In genomic region chr1:238647877-238648276, GRCh38 we compare ENCODE assay signal across 13 cellular contexts.
DNase-seq lines count a peak whose midpoint lies in the region; ATAC-seq and TF ChIP-seq lines count a peak whose summit lies in the region.
"Had no signal": no experiment of that assay in that cellular context is flagged by ENCODE, and none has a peak within 500 bp of the region (broad histone marks: within the 10 kb centered on the region; RNA-seq: fewer than 3 reads in every experiment).

No MANE protein-coding gene starts in this region.

- peaks cover 21% of the 10 kb centered on the region for H3F3A ChIP-seq in SK-N-SH (replicated peaks; ENCODE audit: insufficient read depth)

- DNase-seq in cardiac muscle cell (ENCODE audit: low read depth in 1 of 2, low spot score in 1 of 2): peak; percentile 77 to 98
- DNase-seq in left ventricle myocardium superior: no peak
- no peak for DNase-seq in SK-N-SH
- peak; percentile 40 for DNase-seq in hepatic stellate cell (ENCODE audit: low spot score)
- DNase-seq in D341Med (ENCODE audit: low spot score): no peak
- no peak for DNase-seq in mucosa of gallbladder (ENCODE audit: low spot score)
- DNase-seq in SK-N-DZ (ENCODE audit: low spot score): no peak
- DNase-seq: activated T-cell treated with anti-CD3 and anti-CD28 coated beads, Interleukin-2, amount 50 U/mL, for 1 hour; effector memory CD4-positive, alpha-beta T cell had no signal

- H3K4me2 ChIP-seq in SK-N-SH: no peak overlapping the region
- H3K4me2 ChIP-seq: BLaER1 had no signal

- peak overlapping the region; percentile 54; the same call in 1 of the 2 replicates for H2AFZ ChIP-seq in SK-N-SH (ENCODE audit: low read depth)

- H3K27ac ChIP-seq in cardiac muscle cell: peak overlapping the region; percentile 92
- peak overlapping the region; percentile 83 to 88 for H3K27ac ChIP-seq in SK-N-SH (ENCODE audit: low read depth in 2 of 2, low read length in 1 of 2)
- H3K27ac ChIP-seq: BLaER1, HL-60 had no signal

- TF ChIP-seq POLR2A in GM18505 (IDR thresholded peaks at IDR 0.05; ENCODE audit: borderline replicate concordance, extremely low read depth, insufficient read depth, insufficient read length): no peak

- no peaks in the 10 kb centered on the region for H3K36me3 ChIP-seq in cardiac muscle cell
- H3K36me3 ChIP-seq in SK-N-SH (replicated peaks in 1 of 2; ENCODE audit: control insufficient read depth in 1 of 2, insufficient read depth in 2 of 2, low read length in 1 of 2): no peaks in the 10 kb centered on the region
- H3K36me3 ChIP-seq: BLaER1 had no signal

- WGBS in SK-N-SH (ENCODE audit: low lambda C conversion rate): 15% methylated on average over 3 of the region's 3 CpGs

- H3K9me2 ChIP-seq in SK-N-SH: no peaks in the 10 kb centered on the region

- peak in 1 of 2 experiments; percentile 88; a peak in 2 of 4 replicates for TF ChIP-seq EP300 in SK-N-SH (IDR thresholded peaks at IDR 0.05; ENCODE audit: borderline replicate concordance in 1 of 2, low read depth in 1 of 2, low read length in 1 of 2)

- ATAC-seq in left ventricle myocardium superior: no peak
- ATAC-seq in GM18505 (IDR thresholded peaks at IDR 0.05; ENCODE audit: unreplicated experiment): no peak
- ATAC-seq: Panc1 had no signal

- H4K20me1 ChIP-seq in SK-N-SH (ENCODE audit: insufficient read depth): no peaks in the 10 kb centered on the region
- H4K20me1 ChIP-seq: BLaER1 had no signal

- H3K9me3 ChIP-seq in cardiac muscle cell (ENCODE audit: low read depth) (no peaks in the 10 kb centered on the region), SK-N-SH (peaks cover 6% of the 10 kb centered on the region; the same call in 1 of the 2 replicates)
- H3K9me3 ChIP-seq: BLaER1 had no signal

- no peak overlapping the region for H3K4me3 ChIP-seq in cardiac muscle cell
- H3K4me3 ChIP-seq in SK-N-SH (ENCODE audit: low read depth in 2 of 2, low read length in 1 of 2): no peak overlapping the region
- H3K4me3 ChIP-seq: BLaER1 had no signal

- CTCF ChIA-PET in SK-N-SH (lab: Yijun Ruan, JAX): no interaction called here

- no peak overlapping the region for H3K9ac ChIP-seq in SK-N-SH
- H3K9ac ChIP-seq: BLaER1 had no signal

- H3K27me3 ChIP-seq in cardiac muscle cell (no peaks in the 10 kb centered on the region), SK-N-SH (ENCODE audit: insufficient read depth) (no peaks in the 10 kb centered on the region)
- H3K27me3 ChIP-seq: BLaER1 had no signal

- H3K79me2 ChIP-seq in SK-N-SH (ENCODE audit: insufficient read depth): no peaks in the 10 kb centered on the region

- intact Hi-C loops in left ventricle myocardium superior (cut with micrococcal nuclease): no loop called here

- TF ChIP-seq CTCF in cardiac muscle cell (IDR thresholded peaks at IDR 0.05; ENCODE audit: low read depth, low read length): no peak
- TF ChIP-seq CTCF in SK-N-SH (IDR thresholded peaks at IDR 0.05): no peak

- H3K4me1 ChIP-seq in cardiac muscle cell (ENCODE audit: low read depth): peaks cover 7% of the 10 kb centered on the region
- H3K4me1 ChIP-seq in SK-N-SH (ENCODE audit: control insufficient read depth in 1 of 2, insufficient read depth in 2 of 2, low read depth in 1 of 2, low read length in 1 of 2): peaks cover 0 to 12% of the 10 kb centered on the region in 2 experiments; a peak in 3 of 4 replicates
- H3K4me1 ChIP-seq: BLaER1 had no signal

- no peak; the same call in 1 of the 2 replicates for TF ChIP-seq RAD21 in SK-N-SH (IDR thresholded peaks at IDR 0.05; ENCODE audit: low read length)

- POLR2A ChIA-PET in SK-N-SH (lab: Yijun Ruan, JAX): no interaction called here

TF ChIP-seq in SK-N-SH, 30 proteins besides CTCF, POLR2A, EP300 and RAD21 (continues in another document):
- TF ChIP-seq IRF3 (IDR thresholded peaks at IDR 0.05; ENCODE audit: low read depth, low read length) (no peak), YY1 (IDR thresholded peaks at IDR 0.05; ENCODE audit: low read depth) (0 out of 2 replicates have a peak, but pooled peaks have one; percentile 26), USF2 (IDR thresholded peaks at IDR 0.05; ENCODE audit: borderline replicate concordance, low read depth, low read length) (no peak), EZH2phosphoT487 (IDR thresholded peaks at IDR 0.05; ENCODE audit: borderline replicate concordance, low read depth) (no peak), USF1 (IDR thresholded peaks at IDR 0.05; ENCODE audit: borderline replicate concordance, low read depth) (no peak), NRF1 (IDR thresholded peaks at IDR 0.05; ENCODE audit: low read depth, low read length) (no peak), FOSL2 (IDR thresholded peaks at IDR 0.05; ENCODE audit: borderline replicate concordance, low read depth) (peak; percentile 91), TCF12 (IDR thresholded peaks at IDR 0.05) (peak; percentile 85), GABPA (IDR thresholded peaks at IDR 0.05; ENCODE audit: low read depth) (no peak), TAF1 (IDR thresholded peaks at IDR 0.05; ENCODE audit: borderline replicate concordance, low read depth, low read length) (peak; percentile 5; the same call in 1 of the 2 replicates), MAX (IDR thresholded peaks at IDR 0.05; ENCODE audit: low read depth) (peak; percentile 81), JUND (IDR thresholded peaks at IDR 0.05) (peak; percentile 90), MXI1 (IDR thresholded peaks at IDR 0.05; ENCODE audit: low read depth, low read length) (no peak), ELF1 (IDR thresholded peaks at IDR 0.05) (no peak), RFX5 (IDR thresholded peaks at IDR 0.05; ENCODE audit: low read length) (no peak), FOXJ3 (CRISPR knock-in tag; IDR thresholded peaks at IDR 0.05) (no peak), RCOR1 (IDR thresholded peaks at IDR 0.05; ENCODE audit: low read length) (no peak), NFIC (IDR thresholded peaks at IDR 0.05; ENCODE audit: borderline replicate concordance) (peak; percentile 82), FOXM1 (IDR thresholded peaks at IDR 0.05; ENCODE audit: low read depth) (no peak), MEF2A (IDR thresholded peaks at IDR 0.05; ENCODE audit: borderline replicate concordance, low read depth) (peak; percentile 21; the same call in 1 of the 2 replicates), CHD2 (IDR thresholded peaks at IDR 0.05; ENCODE audit: low read length, partially characterized antibody) (no peak), SIN3A (IDR thresholded peaks at IDR 0.05; ENCODE audit: borderline replicate concordance, low read depth, low read length) (no peak), REST (IDR thresholded peaks at IDR 0.05; ENCODE audit: low read depth, low read length) (no peak), SMC3 (IDR thresholded peaks at IDR 0.05; ENCODE audit: low read depth, low read length) (no peak), TEAD4 (IDR thresholded peaks at IDR 0.05; ENCODE audit: borderline replicate concordance, insufficient read depth) (peak; percentile 84; the same call in 1 of the 2 replicates)

Comparison
In these comparisons a context has a peak if more than half of its experiments do, and no peak if none do; other contexts are left out.
1. DNase-seq: peak in cardiac muscle cell (2 of 2) and hepatic stellate cell (single experiment); none in left ventricle myocardium superior (single experiment), SK-N-SH (single experiment), D341Med (single experiment), mucosa of gallbladder (single experiment) and SK-N-DZ (single experiment).